In genomic region chr1:92134331-92134730, GRCh38 we compare ENCODE assay signal across 23 cellular contexts. TPM values are rescaled to one million over a fixed set of nuclear protein-coding genes. Genes with fewer than 3 reads are reported as not detected.
"Had no signal": no experiment of that assay in that cellular context is flagged by ENCODE, and none has a peak within 500 bp of the region (broad histone marks: within the 10 kb centered on the region; RNA-seq: fewer than 3 reads in every experiment).

No MANE protein-coding gene starts in this region.

- DNase-seq: KBM-7, MV-4-11, NCI-H1048, NCI-H1105, NCI-H1417, NCI-H1436 treated with DMSO at 0.1 percent for 48 hours, NCI-H1694, NCI-H187 treated with DMSO at 0.1 percent for 48 hours, NCI-H2029 treated with DMSO at 0.1 percent for 48 hours, NCI-H226, NCI-H446, NCI-H510A, NCI-H524 treated with DMSO at 0.1 percent for 48 hours, NCI-H69, NCI-H774, PC-3, SHP77, SK-N-SH had no signal

- H3K9me3 ChIP-seq: SK-N-SH had no signal

- ATAC-seq: Panc1, PC-3 had no signal

- H3K27ac ChIP-seq: RWPE1 had no signal

RNA-seq across cellular contexts. Expression of gene SETSIP, which starts 59.1 kb away (rescaled TPM):
- total RNA-seq: LHCN-M2, MCF 10A, SK-MEL-5 had no signal
- polyA plus RNA-seq: SK-N-SH had no signal
